Comparison of ENCODE assay signal across 16 cellular contexts in genomic region chr3:174462908-174463307, GRCh38.
A peak's percentile ranks its signal among the peaks of the same experiment; 100 is the strongest.
DNase-seq lines count a peak whose midpoint lies in the region; ATAC-seq, FAIRE-seq and TF ChIP-seq lines count a peak whose summit lies in the region.
"Had no signal": no experiment of that assay in that cellular context is flagged by ENCODE, and none has a peak within 500 bp of the region (broad histone marks: within the 10 kb centered on the region; RNA-seq: fewer than 3 reads in every experiment).

No MANE protein-coding gene starts in this region.

- ATAC-seq in WTC11 = 0 out of 2 replicates have a peak, but pooled peaks have one; percentile 22
- ATAC-seq in T-helper 17 cell = no peak
- no peak for ATAC-seq in left cardiac atrium
- ATAC-seq: A549, GM12878, HepG2 had no signal

- CTCF ChIA-PET in WTC11 (lab: Charles Lee) = no interaction called here

- intact Hi-C loops in left cardiac atrium (cut with DNase I) = no loop called here

- FAIRE-seq in urothelium cell line (lab: Jason Lieb, UNC) = no peak
- FAIRE-seq: A549, GM12878, HepG2 had no signal

- no peaks in the 10 kb centered on the region for H3K9me3 ChIP-seq in T-helper 17 cell (ENCODE audit: control insufficient read depth, low read length, poor library complexity, severe bottlenecking)
- H3K9me3 ChIP-seq: A549, HAP-1 had no signal

- no peak overlapping the region for H3K4me3 Mint-ChIP-seq in WTC11
- H3K4me3 Mint-ChIP-seq in brain = peak overlapping the region in 1 of 5 experiments; percentile 81
- no peak overlapping the region for H3K4me3 Mint-ChIP-seq in T-helper 17 cell
- H3K4me3 Mint-ChIP-seq: CD4-positive, alpha-beta memory T cell had no signal

- H3K9me3 Mint-ChIP-seq in WTC11 (peaks cover 2% of the 10 kb centered on the region; the same call in 1 of the 2 replicates), brain (peaks cover 0 to 2% (median 0%) of the 10 kb centered on the region in 5 experiments)

- H3K27me3 Mint-ChIP-seq in WTC11 (ENCODE audit: low read depth) = no peaks in the 10 kb centered on the region
- H3K27me3 Mint-ChIP-seq in brain = no peaks in the 10 kb centered on the region
- H3K27me3 Mint-ChIP-seq in T-helper 17 cell = no peaks in the 10 kb centered on the region
- H3K27me3 Mint-ChIP-seq: CD4-positive, alpha-beta memory T cell had no signal

- peaks cover 30% of the 10 kb centered on the region for H3K4me1 Mint-ChIP-seq in WTC11
- H3K4me1 Mint-ChIP-seq in brain = peaks cover 16% of the 10 kb centered on the region
- no peaks in the 10 kb centered on the region for H3K4me1 Mint-ChIP-seq in T-helper 17 cell
- H3K4me1 Mint-ChIP-seq: CD4-positive, alpha-beta memory T cell had no signal

- POLR2A ChIA-PET in WTC11 (lab: Charles Lee) = no interaction called here

- DNase-seq in NCI-H146 (lab: John Stamatoyannopoulos, UW) = peak; percentile 25
- no peak for DNase-seq in NCI-H146 treated with DMSO at 0.1 percent for 48 hours (lab: John Stamatoyannopoulos, UW; ENCODE audit: unreplicated experiment)
- DNase-seq in WTC11 (ENCODE audit: low spot score) = no peak
- DNase-seq in smooth muscle cell of the brain vasculature (ENCODE audit: low read depth, low spot score) = peak; percentile 61
- DNase-seq in T-helper 17 cell = no peak
- no peak for DNase-seq in urothelium cell line (ENCODE audit: low spot score)
- no peak for DNase-seq in left cardiac atrium
- DNase-seq: AML-193; CD4-positive, alpha-beta memory T cell; DMS153; DMS79 had no signal

- H3K27ac Mint-ChIP-seq in WTC11 (no peak overlapping the region), brain (peak overlapping the region in 3 of 5 experiments; percentile 30 to 50 (median 44)), T-helper 17 cell (no peak overlapping the region)
- H3K27ac Mint-ChIP-seq: CD4-positive, alpha-beta memory T cell had no signal

- H3K36me3 Mint-ChIP-seq in WTC11 = 0 out of 2 replicates have a peak, but pooled peaks cover 5% of the 10 kb centered on the region
- H3K36me3 Mint-ChIP-seq in brain = peaks cover 2% of the 10 kb centered on the region
- H3K36me3 Mint-ChIP-seq in T-helper 17 cell (ENCODE audit: low read depth) = no peaks in the 10 kb centered on the region
- H3K36me3 Mint-ChIP-seq: CD4-positive, alpha-beta memory T cell had no signal

- no peak for TF ChIP-seq CTCF in WTC11 (IDR thresholded peaks at IDR 0.05)
- no peak for TF ChIP-seq CTCF in brain (conservative IDR thresholded peaks at IDR 0.05)

TF ChIP-seq in WTC11, 78 proteins besides CTCF, POLR2A, EP300 and RAD21 (continues in another document):
- TF ChIP-seq KAT7 (CRISPR knock-in tag; IDR thresholded peaks at IDR 0.05; ENCODE audit: borderline replicate concordance) (no peak), ZNF671 (CRISPR knock-in tag; IDR thresholded peaks at IDR 0.05) (no peak), RELA (CRISPR knock-in tag; IDR thresholded peaks at IDR 0.05; ENCODE audit: borderline replicate concordance) (no peak), FOXP4 (CRISPR knock-in tag; IDR thresholded peaks at IDR 0.05) (no peak), CREB1 (CRISPR knock-in tag; IDR thresholded peaks at IDR 0.05) (no peak), ETV6 (CRISPR knock-in tag; IDR thresholded peaks at IDR 0.05) (no peak), ZNF232 (CRISPR knock-in tag; IDR thresholded peaks at IDR 0.05) (no peak), CBFB (CRISPR knock-in tag; IDR thresholded peaks at IDR 0.05; ENCODE audit: low read depth) (no peak), JUN (CRISPR knock-in tag; IDR thresholded peaks at IDR 0.05) (no peak), ATF6 (CRISPR knock-in tag; IDR thresholded peaks at IDR 0.05) (no peak), GRHL2 (CRISPR knock-in tag; IDR thresholded peaks at IDR 0.05; ENCODE audit: insufficient replicate concordance, severe bottlenecking) (no peak), FOXK1 (CRISPR knock-in tag; IDR thresholded peaks at IDR 0.05) (no peak), ZBTB21 (CRISPR knock-in tag; IDR thresholded peaks at IDR 0.05; ENCODE audit: borderline replicate concordance) (no peak)
- TF ChIP-seq, protein P1, sequence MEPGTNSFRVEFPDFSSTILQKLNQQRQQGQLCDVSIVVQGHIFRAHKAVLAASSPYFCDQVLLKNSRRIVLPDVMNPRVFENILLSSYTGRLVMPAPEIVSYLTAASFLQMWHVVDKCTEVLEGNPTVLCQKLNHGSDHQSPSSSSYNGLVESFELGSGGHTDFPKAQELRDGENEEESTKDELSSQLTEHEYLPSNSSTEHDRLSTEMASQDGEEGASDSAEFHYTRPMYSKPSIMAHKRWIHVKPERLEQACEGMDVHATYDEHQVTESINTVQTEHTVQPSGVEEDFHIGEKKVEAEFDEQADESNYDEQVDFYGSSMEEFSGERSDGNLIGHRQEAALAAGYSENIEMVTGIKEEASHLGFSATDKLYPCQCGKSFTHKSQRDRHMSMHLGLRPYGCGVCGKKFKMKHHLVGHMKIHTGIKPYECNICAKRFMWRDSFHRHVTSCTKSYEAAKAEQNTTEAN (CRISPR knock-in tag; IDR thresholded peaks at IDR 0.05) = no peak
- TF ChIP-seq, protein P2, sequence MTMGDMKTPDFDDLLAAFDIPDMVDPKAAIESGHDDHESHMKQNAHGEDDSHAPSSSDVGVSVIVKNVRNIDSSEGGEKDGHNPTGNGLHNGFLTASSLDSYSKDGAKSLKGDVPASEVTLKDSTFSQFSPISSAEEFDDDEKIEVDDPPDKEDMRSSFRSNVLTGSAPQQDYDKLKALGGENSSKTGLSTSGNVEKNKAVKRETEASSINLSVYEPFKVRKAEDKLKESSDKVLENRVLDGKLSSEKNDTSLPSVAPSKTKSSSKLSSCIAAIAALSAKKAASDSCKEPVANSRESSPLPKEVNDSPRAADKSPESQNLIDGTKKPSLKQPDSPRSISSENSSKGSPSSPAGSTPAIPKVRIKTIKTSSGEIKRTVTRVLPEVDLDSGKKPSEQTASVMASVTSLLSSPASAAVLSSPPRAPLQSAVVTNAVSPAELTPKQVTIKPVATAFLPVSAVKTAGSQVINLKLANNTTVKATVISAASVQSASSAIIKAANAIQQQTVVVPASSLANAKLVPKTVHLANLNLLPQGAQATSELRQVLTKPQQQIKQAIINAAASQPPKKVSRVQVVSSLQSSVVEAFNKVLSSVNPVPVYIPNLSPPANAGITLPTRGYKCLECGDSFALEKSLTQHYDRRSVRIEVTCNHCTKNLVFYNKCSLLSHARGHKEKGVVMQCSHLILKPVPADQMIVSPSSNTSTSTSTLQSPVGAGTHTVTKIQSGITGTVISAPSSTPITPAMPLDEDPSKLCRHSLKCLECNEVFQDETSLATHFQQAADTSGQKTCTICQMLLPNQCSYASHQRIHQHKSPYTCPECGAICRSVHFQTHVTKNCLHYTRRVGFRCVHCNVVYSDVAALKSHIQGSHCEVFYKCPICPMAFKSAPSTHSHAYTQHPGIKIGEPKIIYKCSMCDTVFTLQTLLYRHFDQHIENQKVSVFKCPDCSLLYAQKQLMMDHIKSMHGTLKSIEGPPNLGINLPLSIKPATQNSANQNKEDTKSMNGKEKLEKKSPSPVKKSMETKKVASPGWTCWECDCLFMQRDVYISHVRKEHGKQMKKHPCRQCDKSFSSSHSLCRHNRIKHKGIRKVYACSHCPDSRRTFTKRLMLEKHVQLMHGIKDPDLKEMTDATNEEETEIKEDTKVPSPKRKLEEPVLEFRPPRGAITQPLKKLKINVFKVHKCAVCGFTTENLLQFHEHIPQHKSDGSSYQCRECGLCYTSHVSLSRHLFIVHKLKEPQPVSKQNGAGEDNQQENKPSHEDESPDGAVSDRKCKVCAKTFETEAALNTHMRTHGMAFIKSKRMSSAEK (CRISPR knock-in tag; IDR thresholded peaks at IDR 0.05; ENCODE audit: borderline replicate concordance) = no peak
- TF ChIP-seq, protein P3, sequence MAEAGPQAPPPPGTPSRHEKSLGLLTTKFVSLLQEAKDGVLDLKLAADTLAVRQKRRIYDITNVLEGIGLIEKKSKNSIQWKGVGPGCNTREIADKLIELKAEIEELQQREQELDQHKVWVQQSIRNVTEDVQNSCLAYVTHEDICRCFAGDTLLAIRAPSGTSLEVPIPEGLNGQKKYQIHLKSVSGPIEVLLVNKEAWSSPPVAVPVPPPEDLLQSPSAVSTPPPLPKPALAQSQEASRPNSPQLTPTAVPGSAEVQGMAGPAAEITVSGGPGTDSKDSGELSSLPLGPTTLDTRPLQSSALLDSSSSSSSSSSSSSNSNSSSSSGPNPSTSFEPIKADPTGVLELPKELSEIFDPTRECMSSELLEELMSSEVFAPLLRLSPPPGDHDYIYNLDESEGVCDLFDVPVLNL (CRISPR knock-in tag; IDR thresholded peaks at IDR 0.05; ENCODE audit: borderline replicate concordance, low read depth) = no peak

Comparison
In these comparisons a context has a peak if more than half of its experiments do, and no peak if none do; other contexts are left out.
1. DNase-seq: peak in NCI-H146 (single experiment) and smooth muscle cell of the brain vasculature (single experiment); none in NCI-H146 treated with DMSO at 0.1 percent for 48 hours (single experiment), WTC11 (single experiment), T-helper 17 cell (0 of 3), urothelium cell line (single experiment) and left cardiac atrium (single experiment).
2. H3K27ac Mint-ChIP-seq: peak in brain (3 of 5); none in WTC11 (single experiment) and T-helper 17 cell (single experiment).